In genomic region chr5:158482201-158482600, GRCh38 we compare ENCODE assay signal across 21 cellular contexts.
DNase-seq lines count a peak whose midpoint lies in the region; ATAC-seq and TF ChIP-seq lines count a peak whose summit lies in the region.
"Had no signal": no experiment of that assay in that cellular context is flagged by ENCODE, and none has a peak within 500 bp of the region (broad histone marks: within the 10 kb centered on the region; RNA-seq: fewer than 3 reads in every experiment).

No MANE protein-coding gene starts in this region.

- TF ChIP-seq CTCF in AG10803 (conservative IDR thresholded peaks at IDR 0.05; ENCODE audit: low read length) = no peak
- no peak for TF ChIP-seq CTCF in fibroblast of mammary gland (conservative IDR thresholded peaks at IDR 0.05; ENCODE audit: control insufficient read depth, insufficient read depth, low read depth, low read length)

- DNase-seq in AG10803 (ENCODE audit: low read depth) (peak; percentile 24), Daoy (ENCODE audit: low read depth) (peak; percentile 15), NCI-H526 treated with DMSO at 0.1 percent for 48 hours (lab: John Stamatoyannopoulos, UW) (peak; percentile 98), fibroblast of mammary gland (ENCODE audit: low read depth) (peak; percentile 38)
- DNase-seq in activated T-cell treated with anti-CD3 and anti-CD28 coated beads, Interleukin-2, amount 50 U/mL, for 48 hours = no peak
- DNase-seq in stimulated activated CD8-positive, alpha-beta memory T cell treated with anti-CD3 and anti-CD28 coated beads, Interleukin-4, amount 100 ng/mL, for 48 hours = no peak
- DNase-seq: CD8-positive, alpha-beta T cell; KG1; NCI-H1092 treated with DMSO at 0.1 percent for 48 hours; NCI-H1436 treated with DMSO at 0.1 percent for 48 hours; NCI-H1930; NCI-H2227 treated with DMSO at 0.1 percent for 48 hours; NCI-H510A; NCI-H774; NK-92 treated with Interleukin-12 subunit alpha and Interleukin-12 subunit beta, amount 100 ng/mL, for 24 hours had no signal

- H3K4me3 ChIP-seq in AG10803 (ENCODE audit: low read length) (no peak overlapping the region), fibroblast of mammary gland (ENCODE audit: control insufficient read depth, low read depth, low read length) (no peak overlapping the region)
- H3K4me3 ChIP-seq: A549; BLaER1 treated with 17β-estradiol and CSF1 and Interleukin-3, amounts not matched to agents 10 nM and 100 nM; GM12878; SJSA1 had no signal

- no peak for ATAC-seq in GM18867 (IDR thresholded peaks at IDR 0.05; ENCODE audit: unreplicated experiment)
- ATAC-seq: A549; CD8-positive, alpha-beta T cell; GM12878; Panc1 had no signal

Comparison
In these comparisons a context has a peak if more than half of its experiments do, and no peak if none do; other contexts are left out.
1. DNase-seq: peak in AG10803 (single experiment), Daoy (single experiment), NCI-H526 treated with DMSO at 0.1 percent for 48 hours (single experiment) and fibroblast of mammary gland (single experiment); none in activated T-cell treated with anti-CD3 and anti-CD28 coated beads, Interleukin-2, amount 50 U/mL, for 48 hours (0 of 2) and stimulated activated CD8-positive, alpha-beta memory T cell treated with anti-CD3 and anti-CD28 coated beads, Interleukin-4, amount 100 ng/mL, for 48 hours (single experiment).